1 cellular context compared by ENCODE assay signal in genomic region chr20:64229537-64230061, GRCh38.
A peak's percentile ranks its signal among the peaks of the same experiment; 100 is the strongest.
TF ChIP-seq lines count a peak whose summit lies in the region.

No MANE protein-coding gene starts in this region.

TF ChIP-seq in HEK293, 187 proteins besides CTCF, POLR2A, EP300 and RAD21 (continued from another document):
- TF ChIP-seq ZNF639 (tag by site-specific recombination; IDR thresholded peaks at IDR 0.05) (no peak), SCRT1 (tag by site-specific recombination; IDR thresholded peaks at IDR 0.05; ENCODE audit: borderline replicate concordance) (peak; percentile 98), KLF17 (tag by site-specific recombination; IDR thresholded peaks at IDR 0.05) (peak; percentile 93), SP2 (tag by site-specific recombination; IDR thresholded peaks at IDR 0.05) (0 out of 2 replicates have a peak, but pooled peaks have one; percentile 3), GLIS1 (tag by site-specific recombination; IDR thresholded peaks at IDR 0.05) (peak; percentile 69), ZBTB20 (tag by site-specific recombination; IDR thresholded peaks at IDR 0.05) (peak; percentile 70), ZNF677 (tag by site-specific recombination; IDR thresholded peaks at IDR 0.05) (no peak), GFI1B (tag by site-specific recombination; IDR thresholded peaks at IDR 0.05) (peak; percentile 93), WT1 (tag by site-specific recombination; IDR thresholded peaks at IDR 0.05) (peak; percentile 30; the same call in 1 of the 2 replicates), ZNF423 (tag by site-specific recombination; IDR thresholded peaks at IDR 0.05) (0 out of 2 replicates have a peak, but pooled peaks have one; percentile 39), SCRT2 (tag by site-specific recombination; IDR thresholded peaks at IDR 0.05) (peak; percentile 93), PRDM4 (tag by site-specific recombination; IDR thresholded peaks at IDR 0.05) (peak; percentile 60; the same call in 1 of the 2 replicates), ZSCAN30 (tag by site-specific recombination; IDR thresholded peaks at IDR 0.05) (peak; percentile 87), OSR2 (tag by site-specific recombination; IDR thresholded peaks at IDR 0.05) (peak; percentile 97), FEZF1 (tag by site-specific recombination; IDR thresholded peaks at IDR 0.05) (peak; percentile 47; the same call in 1 of the 2 replicates), ZNF350 (tag by site-specific recombination; IDR thresholded peaks at IDR 0.05) (no peak), BCL11B (tag by site-specific recombination; IDR thresholded peaks at IDR 0.05; ENCODE audit: low read depth) (peak; percentile 63; the same call in 1 of the 2 replicates), ZNF473 (tag by site-specific recombination; IDR thresholded peaks at IDR 0.05) (no peak), ZNF426 (tag by site-specific recombination; IDR thresholded peaks at IDR 0.05) (no peak), ZNF416 (tag by site-specific recombination; IDR thresholded peaks at IDR 0.05) (no peak), ZNF24 (tag by site-specific recombination; IDR thresholded peaks at IDR 0.05) (peak; percentile 73), ZNF335 (tag by site-specific recombination; conservative IDR thresholded peaks at IDR 0.05) (peak; percentile 71), ZIC2 (tag by site-specific recombination; IDR thresholded peaks at IDR 0.05) (peak; percentile 92), ZEB2 (tag by site-specific recombination; IDR thresholded peaks at IDR 0.05) (peak; percentile 31; the same call in 1 of the 2 replicates), ZBTB10 (tag by site-specific recombination; IDR thresholded peaks at IDR 0.05) (no peak), ZNF561 (tag by site-specific recombination; IDR thresholded peaks at IDR 0.05; ENCODE audit: borderline replicate concordance) (0 out of 2 replicates have a peak, but pooled peaks have one; percentile 70), ZNF629 (tag by site-specific recombination; IDR thresholded peaks at IDR 0.05) (peak; percentile 43), ZBTB8A (tag by site-specific recombination; IDR thresholded peaks at IDR 0.05) (peak; percentile 18; the same call in 1 of the 2 replicates), GLIS2 (tag by site-specific recombination; IDR thresholded peaks at IDR 0.05) (peak; percentile 26; the same call in 1 of the 2 replicates), SP7 (tag by site-specific recombination; IDR thresholded peaks at IDR 0.05) (peak; percentile 88), IKZF3 (tag by site-specific recombination; IDR thresholded peaks at IDR 0.05) (peak; percentile 76), ZNF600 (tag by site-specific recombination; IDR thresholded peaks at IDR 0.05) (peak; percentile 72), ZNF626 (tag by site-specific recombination; IDR thresholded peaks at IDR 0.05) (no peak)
- TF ChIP-seq, protein P1, sequence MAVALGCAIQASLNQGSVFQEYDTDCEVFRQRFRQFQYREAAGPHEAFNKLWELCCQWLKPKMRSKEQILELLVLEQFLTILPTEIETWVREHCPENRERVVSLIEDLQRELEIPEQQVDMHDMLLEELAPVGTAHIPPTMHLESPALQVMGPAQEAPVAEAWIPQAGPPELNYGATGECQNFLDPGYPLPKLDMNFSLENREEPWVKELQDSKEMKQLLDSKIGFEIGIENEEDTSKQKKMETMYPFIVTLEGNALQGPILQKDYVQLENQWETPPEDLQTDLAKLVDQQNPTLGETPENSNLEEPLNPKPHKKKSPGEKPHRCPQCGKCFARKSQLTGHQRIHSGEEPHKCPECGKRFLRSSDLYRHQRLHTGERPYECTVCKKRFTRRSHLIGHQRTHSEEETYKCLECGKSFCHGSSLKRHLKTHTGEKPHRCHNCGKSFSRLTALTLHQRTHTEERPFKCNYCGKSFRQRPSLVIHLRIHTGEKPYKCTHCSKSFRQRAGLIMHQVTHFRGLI (tag by site-specific recombination; IDR thresholded peaks at IDR 0.05): no peak
- TF ChIP-seq, protein P2, sequence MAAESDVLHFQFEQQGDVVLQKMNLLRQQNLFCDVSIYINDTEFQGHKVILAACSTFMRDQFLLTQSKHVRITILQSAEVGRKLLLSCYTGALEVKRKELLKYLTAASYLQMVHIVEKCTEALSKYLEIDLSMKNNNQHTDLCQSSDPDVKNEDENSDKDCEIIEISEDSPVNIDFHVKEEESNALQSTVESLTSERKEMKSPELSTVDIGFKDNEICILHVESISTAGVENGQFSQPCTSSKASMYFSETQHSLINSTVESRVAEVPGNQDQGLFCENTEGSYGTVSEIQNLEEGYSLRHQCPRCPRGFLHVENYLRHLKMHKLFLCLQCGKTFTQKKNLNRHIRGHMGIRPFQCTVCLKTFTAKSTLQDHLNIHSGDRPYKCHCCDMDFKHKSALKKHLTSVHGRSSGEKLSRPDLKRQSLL (tag by site-specific recombination; IDR thresholded peaks at IDR 0.05): peak; percentile 49; the same call in 1 of the 2 replicates
- TF ChIP-seq, protein P3, sequence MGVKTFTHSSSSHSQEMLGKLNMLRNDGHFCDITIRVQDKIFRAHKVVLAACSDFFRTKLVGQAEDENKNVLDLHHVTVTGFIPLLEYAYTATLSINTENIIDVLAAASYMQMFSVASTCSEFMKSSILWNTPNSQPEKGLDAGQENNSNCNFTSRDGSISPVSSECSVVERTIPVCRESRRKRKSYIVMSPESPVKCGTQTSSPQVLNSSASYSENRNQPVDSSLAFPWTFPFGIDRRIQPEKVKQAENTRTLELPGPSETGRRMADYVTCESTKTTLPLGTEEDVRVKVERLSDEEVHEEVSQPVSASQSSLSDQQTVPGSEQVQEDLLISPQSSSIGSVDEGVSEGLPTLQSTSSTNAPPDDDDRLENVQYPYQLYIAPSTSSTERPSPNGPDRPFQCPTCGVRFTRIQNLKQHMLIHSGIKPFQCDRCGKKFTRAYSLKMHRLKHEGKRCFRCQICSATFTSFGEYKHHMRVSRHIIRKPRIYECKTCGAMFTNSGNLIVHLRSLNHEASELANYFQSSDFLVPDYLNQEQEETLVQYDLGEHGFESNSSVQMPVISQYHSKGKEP (tag by site-specific recombination; IDR thresholded peaks at IDR 0.05): peak; percentile 97
TF ChIP-seq in HEK293: peak in this region for 30.
